1 cellular context compared by ENCODE assay signal in genomic region chr2:227717687-227718567, GRCh38.
A peak's percentile ranks its signal among the peaks of the same experiment; 100 is the strongest.
TF ChIP-seq lines count a peak whose summit lies in the region.

Gene SLC19A3, minus strand, starts transcription at chr2:227718028. Its CDS starts 15,710 bp downstream, at chr2:227702318.

TF ChIP-seq in HepG2, 621 proteins besides CTCF, POLR2A, EP300 and RAD21 (continued from another document):
- TF ChIP-seq ZNF777 (CRISPR knock-in tag; IDR thresholded peaks at IDR 0.05) (peak; percentile 51; the same call in 1 of the 2 replicates), ZMYM3 (CRISPR knock-in tag; IDR thresholded peaks at IDR 0.05) (peak; percentile 48; the same call in 1 of the 2 replicates), THAP11 (CRISPR knock-in tag; IDR thresholded peaks at IDR 0.05) (peak; percentile 12; the same call in 1 of the 2 replicates), REL (CRISPR knock-in tag; conservative IDR thresholded peaks at IDR 0.05) (no peak), HIVEP1 (CRISPR knock-in tag; IDR thresholded peaks at IDR 0.05) (peak; percentile 66; the same call in 1 of the 2 replicates), TOPORS (CRISPR knock-in tag; IDR thresholded peaks at IDR 0.05) (0 out of 2 replicates have a peak, but pooled peaks have one; percentile 42), SAP130 (CRISPR knock-in tag; IDR thresholded peaks at IDR 0.05; ENCODE audit: low read depth) (peak; percentile 46), ZNF891 (CRISPR knock-in tag; IDR thresholded peaks at IDR 0.05) (peak; percentile 80), ZNF580 (CRISPR knock-in tag; IDR thresholded peaks at IDR 0.05; ENCODE audit: borderline replicate concordance, low read depth) (no peak), TBX2 (CRISPR knock-in tag; IDR thresholded peaks at IDR 0.05; ENCODE audit: borderline replicate concordance) (peak; percentile 41; the same call in 1 of the 2 replicates)
- TF ChIP-seq, protein P1, sequence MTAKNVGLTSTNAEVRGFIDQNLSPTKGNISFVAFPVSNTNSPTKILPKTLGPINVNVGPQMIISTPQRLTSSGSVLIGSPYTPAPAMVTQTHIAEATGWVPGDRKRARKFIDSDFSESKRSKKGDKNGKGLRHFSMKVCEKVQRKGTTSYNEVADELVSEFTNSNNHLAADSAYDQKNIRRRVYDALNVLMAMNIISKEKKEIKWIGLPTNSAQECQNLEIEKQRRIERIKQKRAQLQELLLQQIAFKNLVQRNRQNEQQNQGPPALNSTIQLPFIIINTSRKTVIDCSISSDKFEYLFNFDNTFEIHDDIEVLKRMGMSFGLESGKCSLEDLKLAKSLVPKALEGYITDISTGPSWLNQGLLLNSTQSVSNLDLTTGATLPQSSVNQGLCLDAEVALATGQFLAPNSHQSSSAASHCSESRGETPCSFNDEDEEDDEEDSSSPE (CRISPR knock-in tag; IDR thresholded peaks at IDR 0.05): no peak
- TF ChIP-seq, protein P2, sequence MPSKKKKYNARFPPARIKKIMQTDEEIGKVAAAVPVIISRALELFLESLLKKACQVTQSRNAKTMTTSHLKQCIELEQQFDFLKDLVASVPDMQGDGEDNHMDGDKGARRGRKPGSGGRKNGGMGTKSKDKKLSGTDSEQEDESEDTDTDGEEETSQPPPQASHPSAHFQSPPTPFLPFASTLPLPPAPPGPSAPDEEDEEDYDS (CRISPR knock-in tag; IDR thresholded peaks at IDR 0.05): peak; percentile 68
- TF ChIP-seq, protein P3, sequence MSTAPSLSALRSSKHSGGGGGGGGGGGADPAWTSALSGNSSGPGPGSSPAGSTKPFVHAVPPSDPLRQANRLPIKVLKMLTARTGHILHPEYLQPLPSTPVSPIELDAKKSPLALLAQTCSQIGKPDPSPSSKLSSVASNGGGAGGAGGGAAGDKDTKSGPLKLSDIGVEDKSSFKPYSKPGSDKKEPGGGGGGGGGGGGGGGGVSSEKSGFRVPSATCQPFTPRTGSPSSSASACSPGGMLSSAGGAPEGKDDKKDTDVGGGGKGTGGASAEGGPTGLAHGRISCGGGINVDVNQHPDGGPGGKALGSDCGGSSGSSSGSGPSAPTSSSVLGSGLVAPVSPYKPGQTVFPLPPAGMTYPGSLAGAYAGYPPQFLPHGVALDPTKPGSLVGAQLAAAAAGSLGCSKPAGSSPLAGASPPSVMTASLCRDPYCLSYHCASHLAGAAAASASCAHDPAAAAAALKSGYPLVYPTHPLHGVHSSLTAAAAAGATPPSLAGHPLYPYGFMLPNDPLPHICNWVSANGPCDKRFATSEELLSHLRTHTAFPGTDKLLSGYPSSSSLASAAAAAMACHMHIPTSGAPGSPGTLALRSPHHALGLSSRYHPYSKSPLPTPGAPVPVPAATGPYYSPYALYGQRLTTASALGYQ (CRISPR knock-in tag; IDR thresholded peaks at IDR 0.05): no peak
- TF ChIP-seq, protein P4, sequence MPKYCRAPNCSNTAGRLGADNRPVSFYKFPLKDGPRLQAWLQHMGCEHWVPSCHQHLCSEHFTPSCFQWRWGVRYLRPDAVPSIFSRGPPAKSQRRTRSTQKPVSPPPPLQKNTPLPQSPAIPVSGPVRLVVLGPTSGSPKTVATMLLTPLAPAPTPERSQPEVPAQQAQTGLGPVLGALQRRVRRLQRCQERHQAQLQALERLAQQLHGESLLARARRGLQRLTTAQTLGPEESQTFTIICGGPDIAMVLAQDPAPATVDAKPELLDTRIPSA (CRISPR knock-in tag; IDR thresholded peaks at IDR 0.05; ENCODE audit: borderline replicate concordance): no peak
